In genomic region chr4:90126805-90127204, GRCh38 we compare ENCODE assay signal across 10 cellular contexts. TPM values are rescaled to one million over a fixed set of nuclear protein-coding genes. Genes with fewer than 3 reads are reported as not detected.
DNase-seq lines count a peak whose midpoint lies in the region; ATAC-seq and TF ChIP-seq lines count a peak whose summit lies in the region.
"Had no signal": no experiment of that assay in that cellular context is flagged by ENCODE, and none has a peak within 500 bp of the region (broad histone marks: within the 10 kb centered on the region; RNA-seq: fewer than 3 reads in every experiment).

No MANE protein-coding gene starts in this region.

- TF ChIP-seq CTCF in left lung (IDR thresholded peaks at IDR 0.05) (no peak), testis (IDR thresholded peaks at IDR 0.05) (no peak)

- H3K4me1 ChIP-seq in adipocyte (ENCODE audit: control insufficient read depth, insufficient read depth, low read length) (peaks cover 11% of the 10 kb centered on the region), left lung (peaks cover 4 to 26% of the 10 kb centered on the region in 2 donors), testis (no peaks in the 10 kb centered on the region)

- WGBS in testis, 2 donors, result 5 to 11% methylated on average over 8 of the region's 8 CpGs

- ATAC-seq in activated T-cell treated with anti-CD3 and anti-CD28 coated beads, Interleukin-2, amount 50 U/mL, for 4 hours, result no peak
- no peak for ATAC-seq in left lung

- H3K9me3 Mint-ChIP-seq in activated T-cell treated with anti-CD3 and anti-CD28 coated beads, Interleukin-2, amount 50 U/mL, for 4 hours, result no peaks in the 10 kb centered on the region

- H3K4me3 ChIP-seq in adipocyte (ENCODE audit: low read length), result peak overlapping the region; percentile 76
- peak overlapping the region; percentile 52 to 60 for H3K4me3 ChIP-seq in left lung
- H3K4me3 ChIP-seq in testis, result peak overlapping the region; percentile 72 to 84

- H3K36me3 ChIP-seq in adipocyte (ENCODE audit: control insufficient read depth, insufficient read depth, low read length, severe bottlenecking), result no peaks in the 10 kb centered on the region
- no peaks in the 10 kb centered on the region for H3K36me3 ChIP-seq in left lung
- no peaks in the 10 kb centered on the region for H3K36me3 ChIP-seq in testis (ENCODE audit: low read depth, missing control alignments)

- TF ChIP-seq POLR2A in testis (IDR thresholded peaks at IDR 0.05), result no peak

- H3K27me3 ChIP-seq in adipocyte (replicated peaks; ENCODE audit: control insufficient read depth, insufficient read depth, low read length) (peaks cover 35% of the 10 kb centered on the region), left lung (peaks cover 0 to 24% of the 10 kb centered on the region in 2 donors), testis (no peaks in the 10 kb centered on the region)

- H3K27ac ChIP-seq in left lung, result no peak overlapping the region
- peak overlapping the region; percentile 80 to 86 for H3K27ac ChIP-seq in testis
- H3K27ac ChIP-seq: C4-2B had no signal

- intact Hi-C loops in left lung (cut with DNase I) (no loop called here), testis (cut with DNase I; ENCODE audit: low total_unique reads) (no loop called here), posterior cingulate gyrus (cut with DNase I) (loop anchor here (10.0 kb wide), 1 partner anchor 158 kb away; no protein-coding TSS in a partner anchor)

- H3K9me3 ChIP-seq in adipocyte (ENCODE audit: control insufficient read depth, low read length), result peaks cover 4% of the 10 kb centered on the region
- no peaks in the 10 kb centered on the region for H3K9me3 ChIP-seq in left lung
- no peaks in the 10 kb centered on the region for H3K9me3 ChIP-seq in testis

- DNase-seq in activated T-cell treated with anti-CD3 and anti-CD28 coated beads, Interleukin-2, amount 50 U/mL, for 4 hours, result no peak
- DNase-seq in activated T-cell treated with anti-CD3 and anti-CD28 coated beads, Interleukin-2, amount 50 U/mL, for 48 hours, result no peak
- DNase-seq in adipocyte (ENCODE audit: low read depth) (no peak), left lung (no peak), testis (no peak), NCI-H1694 (lab: John Stamatoyannopoulos, UW) (no peak), posterior cingulate gyrus (no peak)
- no peak for DNase-seq in activated CD4-positive, alpha-beta T cell treated with anti-CD3 and anti-CD28 coated beads for 48 hours

- H3K27me3 Mint-ChIP-seq in activated T-cell treated with anti-CD3 and anti-CD28 coated beads, Interleukin-2, amount 50 U/mL, for 4 hours (ENCODE audit: low read depth), result peaks cover 35% of the 10 kb centered on the region

- no peaks in the 10 kb centered on the region for H3K36me3 Mint-ChIP-seq in activated T-cell treated with anti-CD3 and anti-CD28 coated beads, Interleukin-2, amount 50 U/mL, for 4 hours (ENCODE audit: insufficient read depth)

- peaks cover 17% of the 10 kb centered on the region for H3K4me1 Mint-ChIP-seq in activated T-cell treated with anti-CD3 and anti-CD28 coated beads, Interleukin-2, amount 50 U/mL, for 4 hours (ENCODE audit: low read depth)

- no peak overlapping the region for H3K9ac ChIP-seq in adipocyte (ENCODE audit: low read length)

- H3K4me3 Mint-ChIP-seq in activated T-cell treated with anti-CD3 and anti-CD28 coated beads, Interleukin-2, amount 50 U/mL, for 4 hours, result peak overlapping the region; percentile 82

RNA-seq across cellular contexts. Expression of gene CCSER1, which starts 0.4 kb away (rescaled TPM):
- under 1 TPM in 2 of 3 donors, not detected in 1; 0.10 to 0.16 TPM for total RNA-seq in activated T-cell treated with anti-CD3 and anti-CD28 coated beads, Interleukin-2, amount 50 U/mL, for 4 hours
- total RNA-seq in left lung (1 to 10 TPM; 5.2 to 9.0 TPM), testis (100 to 1,000 TPM in 1 of 2 donors, 10 to 100 TPM in 1; 82.8 to 105 TPM)
- polyA plus RNA-seq in testis (ENCODE audit: insufficient read depth, low read depth, low replicate concordance), result 20.2 TPM
- total RNA-seq: T-helper 2 cell treated with Interferon-gamma antibody and Interleukin-4, amounts not matched to agents 100 ng/mL and 5 ng/mL, for 36 hours had no signal

Comparison
In these comparisons a context has a peak if more than half of its experiments do, and no peak if none do; other contexts are left out.
1. H3K27ac ChIP-seq: peak in testis (2 of 2); none in left lung (0 of 2).
2. RNA of gene CCSER1, which starts 0.4 kb away (total RNA-seq): 82.8 to 105 TPM in testis; 5.2 to 9.0 TPM in left lung and 0.10 to 0.16 TPM in activated T-cell treated with anti-CD3 and anti-CD28 coated beads, Interleukin-2, amount 50 U/mL, for 4 hours; every median in the first group is over 4 times any median in the second.
3. Peak in every context shown above with its lines, with median percentiles within 50 percentile points of each other: H3K4me3 ChIP-seq.